Comparison of ENCODE assay signal across 17 cellular contexts in the genomic region with DNA sequence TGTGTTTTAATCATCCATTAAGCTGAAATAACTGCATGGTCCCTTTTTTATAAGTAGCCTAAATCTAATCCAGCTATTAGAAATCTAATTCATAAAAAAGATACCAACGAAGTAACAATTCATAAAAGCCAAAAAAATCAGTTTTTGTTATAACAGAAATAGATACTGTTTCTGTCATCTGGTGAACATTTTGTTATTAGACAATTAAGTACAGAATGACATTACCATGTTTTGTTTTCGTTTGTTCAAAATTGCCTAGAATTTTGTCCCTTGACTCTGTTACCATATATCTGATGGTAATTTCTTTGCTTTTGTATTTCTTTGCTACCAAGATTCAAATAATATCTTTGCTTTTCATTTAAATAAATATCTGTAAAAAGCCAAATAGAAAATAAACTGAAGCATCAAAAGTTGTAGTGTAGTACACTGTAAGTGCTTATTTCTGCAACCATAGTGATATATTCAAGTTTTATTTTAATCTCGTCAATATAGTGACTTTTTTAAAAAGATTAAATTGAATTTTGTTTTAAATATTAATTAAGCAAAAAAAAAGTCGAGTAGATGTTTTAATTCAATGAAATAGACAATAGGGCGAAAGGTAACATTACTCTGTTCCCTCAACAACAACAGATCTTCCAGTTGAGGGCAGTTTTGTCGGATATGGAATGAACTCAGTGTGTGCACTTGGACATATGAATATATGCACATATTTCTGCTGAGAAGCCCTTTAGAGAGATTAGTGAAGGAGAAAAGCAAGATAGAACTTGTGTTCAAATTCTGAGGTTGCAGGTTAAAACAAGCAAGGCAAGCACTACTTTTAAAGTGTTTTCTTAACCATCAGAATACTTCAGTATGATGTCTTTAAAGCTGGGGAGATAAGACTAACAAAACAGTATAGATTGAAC.
"Had no signal": no experiment of that assay in that cellular context is flagged by ENCODE, and none has a peak within 500 bp of the region (broad histone marks: within the 10 kb centered on the region; RNA-seq: fewer than 3 reads in every experiment).

No MANE protein-coding gene starts in this region.

- H3K4me3 ChIP-seq: sigmoid colon, stomach, testis, upper lobe of left lung had no signal

- H3K4me3 Mint-ChIP-seq: activated T-helper 17 cell treated with anti-CD3 and anti-CD28 coated beads, Interleukin-2, amount 50 U/mL, for 72 hours; nephron had no signal

- H3K27me3 ChIP-seq: brain microvascular endothelial cell, testis had no signal

- H3K4me1 ChIP-seq: testis had no signal

- H3K4me1 Mint-ChIP-seq: activated T-helper 17 cell treated with anti-CD3 and anti-CD28 coated beads, Interleukin-2, amount 50 U/mL, for 72 hours had no signal

- DNase-seq: activated CD4-positive, alpha-beta T cell treated with anti-CD3 and anti-CD28 coated beads for 1 hour; activated CD4-positive, alpha-beta T cell treated with anti-CD3 and anti-CD28 coated beads, Interleukin-2, amount 50 U/mL, for 4 hours; activated naive CD4-positive, alpha-beta T cell treated with Interleukin-2 at 50 U/mL for 16 hours; anterior cingulate cortex; brain microvascular endothelial cell; cortex of kidney; effector CD4-positive, alpha-beta T cell; head of caudate nucleus; mesenchymal stem cell; sigmoid colon; stimulated activated CD4-positive, alpha-beta T cell treated with anti-CD3 and anti-CD28 coated beads, Interleukin-1b, Interleukin-23, amount 100 ng/mL, for 48 hours; stomach; testis; upper lobe of left lung had no signal

- H3K9me3 Mint-ChIP-seq: activated T-helper 17 cell treated with anti-CD3 and anti-CD28 coated beads, Interleukin-2, amount 50 U/mL, for 72 hours; nephron had no signal

- H3K27ac ChIP-seq: brain microvascular endothelial cell, foreskin keratinocyte, sigmoid colon, stomach, testis, upper lobe of left lung had no signal

- H3K27ac Mint-ChIP-seq: activated T-helper 17 cell treated with anti-CD3 and anti-CD28 coated beads, Interleukin-2, amount 50 U/mL, for 72 hours; nephron had no signal

- ATAC-seq: activated T-helper 17 cell treated with anti-CD3 and anti-CD28 coated beads, Interleukin-2, amount 50 U/mL, for 72 hours; foreskin keratinocyte had no signal

- H3K9me3 ChIP-seq: sigmoid colon, testis had no signal

- H3K36me3 ChIP-seq: brain microvascular endothelial cell, sigmoid colon, stomach, upper lobe of left lung had no signal
